1 cellular context compared by ENCODE assay signal in genomic region chr9:27395484-27395921, GRCh38.
TF ChIP-seq lines count a peak whose summit lies in the region.

No MANE protein-coding gene starts in this region.

TF ChIP-seq in SK-N-SH treated with all-trans-retinoic acid at 6 μM for 48 hours, 23 proteins besides CTCF, POLR2A, EP300 and RAD21 (continued from another document):
- TF ChIP-seq, protein P1, sequence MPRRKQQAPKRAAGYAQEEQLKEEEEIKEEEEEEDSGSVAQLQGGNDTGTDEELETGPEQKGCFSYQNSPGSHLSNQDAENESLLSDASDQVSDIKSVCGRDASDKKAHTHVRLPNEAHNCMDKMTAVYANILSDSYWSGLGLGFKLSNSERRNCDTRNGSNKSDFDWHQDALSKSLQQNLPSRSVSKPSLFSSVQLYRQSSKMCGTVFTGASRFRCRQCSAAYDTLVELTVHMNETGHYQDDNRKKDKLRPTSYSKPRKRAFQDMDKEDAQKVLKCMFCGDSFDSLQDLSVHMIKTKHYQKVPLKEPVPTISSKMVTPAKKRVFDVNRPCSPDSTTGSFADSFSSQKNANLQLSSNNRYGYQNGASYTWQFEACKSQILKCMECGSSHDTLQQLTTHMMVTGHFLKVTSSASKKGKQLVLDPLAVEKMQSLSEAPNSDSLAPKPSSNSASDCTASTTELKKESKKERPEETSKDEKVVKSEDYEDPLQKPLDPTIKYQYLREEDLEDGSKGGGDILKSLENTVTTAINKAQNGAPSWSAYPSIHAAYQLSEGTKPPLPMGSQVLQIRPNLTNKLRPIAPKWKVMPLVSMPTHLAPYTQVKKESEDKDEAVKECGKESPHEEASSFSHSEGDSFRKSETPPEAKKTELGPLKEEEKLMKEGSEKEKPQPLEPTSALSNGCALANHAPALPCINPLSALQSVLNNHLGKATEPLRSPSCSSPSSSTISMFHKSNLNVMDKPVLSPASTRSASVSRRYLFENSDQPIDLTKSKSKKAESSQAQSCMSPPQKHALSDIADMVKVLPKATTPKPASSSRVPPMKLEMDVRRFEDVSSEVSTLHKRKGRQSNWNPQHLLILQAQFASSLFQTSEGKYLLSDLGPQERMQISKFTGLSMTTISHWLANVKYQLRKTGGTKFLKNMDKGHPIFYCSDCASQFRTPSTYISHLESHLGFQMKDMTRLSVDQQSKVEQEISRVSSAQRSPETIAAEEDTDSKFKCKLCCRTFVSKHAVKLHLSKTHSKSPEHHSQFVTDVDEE (CRISPR knock-in tag; IDR thresholded peaks at IDR 0.05): no peak
- TF ChIP-seq GLIS3 (CRISPR knock-in tag; IDR thresholded peaks at IDR 0.05) (no peak), CSRNP3 (CRISPR knock-in tag; IDR thresholded peaks at IDR 0.05) (no peak)
TF ChIP-seq in SK-N-SH treated with all-trans-retinoic acid at 6 μM for 48 hours: peak in this region for 0.
